ENCODE assay signal across 1 cellular context in the genomic region with DNA sequence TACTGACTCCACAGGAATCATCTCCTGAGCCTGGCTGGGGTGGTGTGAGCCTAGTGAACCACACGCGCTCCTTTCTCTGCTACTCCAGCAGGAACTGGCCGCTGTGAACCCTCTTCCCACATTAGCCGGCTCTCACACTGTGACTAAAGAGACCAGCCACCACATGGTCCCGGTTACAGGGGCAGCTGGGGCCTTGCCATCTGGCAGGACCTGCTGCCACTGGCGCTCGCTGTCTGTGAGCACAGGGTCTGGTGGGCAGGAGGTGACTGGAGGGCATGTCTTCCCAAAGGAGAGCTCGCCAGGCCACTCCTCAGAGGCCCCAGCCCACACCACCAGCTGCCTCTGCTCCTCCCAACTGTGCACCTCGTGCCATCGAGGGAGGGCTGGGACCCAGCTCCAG.
A peak's percentile ranks its signal among the peaks of the same experiment; 100 is the strongest.
TF ChIP-seq lines count a peak whose summit lies in the region.

No MANE protein-coding gene starts in this region.

TF ChIP-seq in SK-N-SH treated with all-trans-retinoic acid at 6 μM for 48 hours, 23 proteins besides CTCF, POLR2A, EP300 and RAD21:
- no peak for TF ChIP-seq CSDC2 (CRISPR knock-in tag; IDR thresholded peaks at IDR 0.05)
- no peak for TF ChIP-seq GLIS3 (CRISPR knock-in tag; IDR thresholded peaks at IDR 0.05)
- peak; percentile 24; the same call in 1 of the 2 replicates for TF ChIP-seq TCF4 (CRISPR knock-in tag; IDR thresholded peaks at IDR 0.05; ENCODE audit: borderline replicate concordance)
- no peak for TF ChIP-seq ISL1 (CRISPR knock-in tag; IDR thresholded peaks at IDR 0.05)
